ENCODE assay signal across 27 cellular contexts in genomic region chr16:74071996-74072559, GRCh38.
DNase-seq lines count a peak whose midpoint lies in the region; ATAC-seq, FAIRE-seq and TF ChIP-seq lines count a peak whose summit lies in the region.
"Had no signal": no experiment of that assay in that cellular context is flagged by ENCODE, and none has a peak within 500 bp of the region (broad histone marks: within the 10 kb centered on the region; RNA-seq: fewer than 3 reads in every experiment).

No MANE protein-coding gene starts in this region.

- FAIRE-seq in GM12892 (lab: Jason Lieb, UNC) (peak; percentile 21), GM12878 (lab: Jason Lieb, UNC) (no peak)
- FAIRE-seq: A204.1, GM12891 had no signal

- no peak for TF ChIP-seq CTCF in GM12878 (IDR thresholded peaks at IDR 0.05 in 2 of 3, conservative IDR thresholded peaks at IDR 0.05 in 1 of 3; ENCODE audit: control insufficient read depth in 2 of 3, extremely low read depth in 1 of 3, insufficient read depth in 1 of 3, low read depth in 3 of 3, low read length in 3 of 3)
- no peak for TF ChIP-seq CTCF in hepatocyte (IDR thresholded peaks at IDR 0.05; ENCODE audit: poor library complexity)
- no peak for TF ChIP-seq CTCF in esophagus muscularis mucosa (IDR thresholded peaks at IDR 0.05)

- CTCF ChIA-PET in GM12878 (lab: Yijun Ruan, JAX): interaction anchor here (0.9 kb wide), 1 partner anchor 37 kb away, joined by 3 read pairs; no protein-coding TSS in a partner anchor

- in situ Hi-C loops in GM12878 (cut with MboI): no loop called here

- TF ChIP-seq RAD21 in GM12878 (IDR thresholded peaks at IDR 0.05; ENCODE audit: insufficient read depth, low read depth, low read length): no peak

- POLR2A ChIA-PET in GM12878 (lab: Charles Lee): no interaction called here

- SMC1A ChIA-PET in GM12878 (lab: Charles Lee; ENCODE audit: uncharacterized antibody, unreplicated experiment): interaction anchor here (1.4 kb wide), 1 partner anchor 11 kb away, joined by 3 read pairs; no protein-coding TSS in a partner anchor

- no peaks in the 10 kb centered on the region for H4K20me1 ChIP-seq in GM12878 (ENCODE audit: control insufficient read depth, insufficient read depth)
- no peaks in the 10 kb centered on the region for H4K20me1 ChIP-seq in hepatocyte (ENCODE audit: insufficient read depth, poor library complexity, severe bottlenecking)
- H4K20me1 ChIP-seq: BLaER1 treated with 17β-estradiol and CSF1 and Interleukin-3, amounts not matched to agents 10 nM and 100 nM had no signal

- no peak overlapping the region for H3K9ac ChIP-seq in GM12878 (ENCODE audit: control insufficient read depth, insufficient read depth, low read length)
- H3K9ac ChIP-seq: BLaER1 treated with 17β-estradiol and CSF1 and Interleukin-3, amounts not matched to agents 10 nM and 100 nM had no signal

- H3K9me2 ChIP-seq in hepatocyte (replicated peaks; ENCODE audit: insufficient read depth): no peaks in the 10 kb centered on the region

- H3K27ac ChIP-seq in GM12878 (ENCODE audit: control insufficient read depth, insufficient read depth) (no peak overlapping the region), hepatocyte (no peak overlapping the region), esophagus muscularis mucosa (replicated peaks in 1 of 4) (no peak overlapping the region)
- H3K27ac ChIP-seq: BLaER1 treated with 17β-estradiol and CSF1 and Interleukin-3, amounts not matched to agents 10 nM and 100 nM; SJSA1 had no signal

- H2AFZ ChIP-seq in GM12878 (ENCODE audit: control insufficient read depth, low read depth, low read length): no peak overlapping the region
- H2AFZ ChIP-seq in hepatocyte: no peak overlapping the region

- no peak overlapping the region for H3K4me2 ChIP-seq in GM12878 (ENCODE audit: control insufficient read depth, insufficient read depth)
- H3K4me2 ChIP-seq in hepatocyte: no peak overlapping the region
- H3K4me2 ChIP-seq: BLaER1 treated with 17β-estradiol and CSF1 and Interleukin-3, amounts not matched to agents 10 nM and 100 nM had no signal

- ATAC-seq in GM12878: peak; percentile 22
- ATAC-seq in HG02571 (IDR thresholded peaks at IDR 0.05; ENCODE audit: unreplicated experiment): no peak

- H3K79me2 ChIP-seq in GM12878 (ENCODE audit: control insufficient read depth, insufficient read depth, low read length) (no peaks in the 10 kb centered on the region), hepatocyte (no peaks in the 10 kb centered on the region)

- no peak overlapping the region for H3K4me3 ChIP-seq in GM12878
- no peak overlapping the region for H3K4me3 ChIP-seq in hepatocyte
- no peak overlapping the region for H3K4me3 ChIP-seq in esophagus muscularis mucosa
- H3K4me3 ChIP-seq: BLaER1 treated with 17β-estradiol and CSF1 and Interleukin-3, amounts not matched to agents 10 nM and 100 nM; SJSA1 had no signal

- H3K4me1 ChIP-seq in GM12878 (ENCODE audit: control insufficient read depth, insufficient read depth, low read length) (no peaks in the 10 kb centered on the region), hepatocyte (ENCODE audit: insufficient read depth) (no peaks in the 10 kb centered on the region), esophagus muscularis mucosa (no peaks in the 10 kb centered on the region)
- H3K4me1 ChIP-seq: BLaER1 treated with 17β-estradiol and CSF1 and Interleukin-3, amounts not matched to agents 10 nM and 100 nM; SJSA1 had no signal

- H3K27me3 ChIP-seq in GM12878 (replicated peaks in 1 of 2; ENCODE audit: control insufficient read depth in 2 of 2, insufficient read depth in 2 of 2, low read length in 1 of 2): no peaks in the 10 kb centered on the region
- no peaks in the 10 kb centered on the region for H3K27me3 ChIP-seq in hepatocyte
- no peaks in the 10 kb centered on the region for H3K27me3 ChIP-seq in esophagus muscularis mucosa
- H3K27me3 ChIP-seq: BLaER1 treated with 17β-estradiol and CSF1 and Interleukin-3, amounts not matched to agents 10 nM and 100 nM had no signal

- RAD21 ChIA-PET in GM12878 (lab: Charles Lee; ENCODE audit: unreplicated experiment): no interaction called here

- DNase-seq in GM12892 (ENCODE audit: insufficient read length) (no peak), GM12878 (ENCODE audit: low read depth, low spot score) (no peak), hepatocyte (ENCODE audit: low spot score) (peak; percentile 4), stromal cell of bone marrow (ENCODE audit: low read depth) (peak; percentile 1), esophagus muscularis mucosa (ENCODE audit: extremely low spot score) (no peak), epidermal melanocyte (ENCODE audit: insufficient read length, low spot score) (no peak)
- DNase-seq: AML-193; CD4-positive, alpha-beta memory T cell; COR-L47; EL; GDM1; H7; KBM-7; NCI-H1048; NCI-H1417; NCI-H1694; NCI-H2081; NCI-H226; NCI-H510A; NCI-H69; Right ventricle myocardium superior; RPMI8226 had no signal

- H3K9me3 ChIP-seq in GM12878 (replicated peaks; ENCODE audit: control insufficient read depth, insufficient read depth, low read length) (no peaks in the 10 kb centered on the region; the same call in 2 of the 3 replicates), hepatocyte (ENCODE audit: low read depth) (no peaks in the 10 kb centered on the region), esophagus muscularis mucosa (peaks cover 0 to 12% (median 9%) of the 10 kb centered on the region in 4 donors)
- H3K9me3 ChIP-seq: SJSA1 had no signal

- no TSS peak for BruUV-seq in GM12878 (replicated peaks; lab: Mats Ljungman, UMichigan)

- no peak for TF ChIP-seq POLR2A in GM12892 (IDR thresholded peaks at IDR 0.05; ENCODE audit: low read depth, low read length)
- no peak for TF ChIP-seq POLR2A in GM12878 (IDR thresholded peaks at IDR 0.05; ENCODE audit: low read depth, low read length)
- TF ChIP-seq POLR2A in esophagus muscularis mucosa (IDR thresholded peaks at IDR 0.05; ENCODE audit: low read depth): no peak

- TF ChIP-seq EP300 in GM12878 (IDR thresholded peaks at IDR 0.05; ENCODE audit: borderline replicate concordance in 1 of 2, control insufficient read depth in 1 of 2, low read depth in 2 of 2, low read length in 2 of 2) (no peak), esophagus muscularis mucosa (IDR thresholded peaks at IDR 0.05) (no peak)

- WGBS in GM12878 (ENCODE audit: insufficient coverage, insufficient replicate concordance, low lambda C conversion rate, missing lambda C conversion rate): 39% methylated on average over 9 of the region's 9 CpGs
- WGBS in hepatocyte (ENCODE audit: low lambda C conversion rate, missing lambda C conversion rate): 80% methylated on average over 9 of the region's 9 CpGs
- WGBS in esophagus muscularis mucosa: 84% methylated on average over 9 of the region's 9 CpGs

- H3K36me3 ChIP-seq in GM12878 (ENCODE audit: control insufficient read depth in 2 of 2, insufficient read depth in 2 of 2, low read length in 1 of 2) (no peaks in the 10 kb centered on the region), hepatocyte (replicated peaks; ENCODE audit: insufficient read depth, low read depth) (no peaks in the 10 kb centered on the region), esophagus muscularis mucosa (no peaks in the 10 kb centered on the region)
- H3K36me3 ChIP-seq: BLaER1 treated with 17β-estradiol and CSF1 and Interleukin-3, amounts not matched to agents 10 nM and 100 nM; SJSA1 had no signal

- intact Hi-C loops in GM12878 (cut with micrococcal nuclease; ENCODE audit: unreplicated experiment): no loop called here
- intact Hi-C loops in esophagus muscularis mucosa (cut with DNase I): no loop called here

TF ChIP-seq in GM12878, 131 proteins besides CTCF, POLR2A, EP300 and RAD21:
- TF ChIP-seq MEF2B (IDR thresholded peaks at IDR 0.05; ENCODE audit: partially characterized antibody, poor library complexity, severe bottlenecking) (no peak), TARDBP (IDR thresholded peaks at IDR 0.05; ENCODE audit: borderline replicate concordance) (no peak), POLR2AphosphoS5 (IDR thresholded peaks at IDR 0.05; ENCODE audit: low read length) (no peak), KLF5 (IDR thresholded peaks at IDR 0.05; ENCODE audit: partially characterized antibody) (no peak), FOS (IDR thresholded peaks at IDR 0.05; ENCODE audit: borderline replicate concordance, extremely low read depth, insufficient read length) (no peak), YY1 (IDR thresholded peaks at IDR 0.05; ENCODE audit: low read depth, low read length) (no peak), KAT2A (conservative IDR thresholded peaks at IDR 0.05; ENCODE audit: control insufficient read depth, low read depth, low read length) (no peak), FOXM1 (IDR thresholded peaks at IDR 0.05; ENCODE audit: low read depth, low read length) (no peak), NRF1 (conservative IDR thresholded peaks at IDR 0.05; ENCODE audit: low read depth, low read length) (no peak), CHD2 (IDR thresholded peaks at IDR 0.05; ENCODE audit: borderline replicate concordance, low read depth, low read length) (no peak), GABPA (IDR thresholded peaks at IDR 0.05; ENCODE audit: low read depth) (no peak), RBBP5 (conservative IDR thresholded peaks at IDR 0.05) (no peak)
- TF ChIP-seq, protein P1, sequence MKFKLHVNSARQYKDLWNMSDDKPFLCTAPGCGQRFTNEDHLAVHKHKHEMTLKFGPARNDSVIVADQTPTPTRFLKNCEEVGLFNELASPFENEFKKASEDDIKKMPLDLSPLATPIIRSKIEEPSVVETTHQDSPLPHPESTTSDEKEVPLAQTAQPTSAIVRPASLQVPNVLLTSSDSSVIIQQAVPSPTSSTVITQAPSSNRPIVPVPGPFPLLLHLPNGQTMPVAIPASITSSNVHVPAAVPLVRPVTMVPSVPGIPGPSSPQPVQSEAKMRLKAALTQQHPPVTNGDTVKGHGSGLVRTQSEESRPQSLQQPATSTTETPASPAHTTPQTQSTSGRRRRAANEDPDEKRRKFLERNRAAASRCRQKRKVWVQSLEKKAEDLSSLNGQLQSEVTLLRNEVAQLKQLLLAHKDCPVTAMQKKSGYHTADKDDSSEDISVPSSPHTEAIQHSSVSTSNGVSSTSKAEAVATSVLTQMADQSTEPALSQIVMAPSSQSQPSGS (IDR thresholded peaks at IDR 0.05; ENCODE audit: low read length): no peak

Comparison
In these comparisons a context has a peak if more than half of its experiments do, and no peak if none do; other contexts are left out.
1. DNase-seq: peak in hepatocyte (single experiment) and stromal cell of bone marrow (single experiment); none in GM12892 (single experiment), GM12878 (single experiment), esophagus muscularis mucosa (single experiment) and epidermal melanocyte (single experiment).